Comparison of ENCODE assay signal across 1 cellular context in the genomic region with DNA sequence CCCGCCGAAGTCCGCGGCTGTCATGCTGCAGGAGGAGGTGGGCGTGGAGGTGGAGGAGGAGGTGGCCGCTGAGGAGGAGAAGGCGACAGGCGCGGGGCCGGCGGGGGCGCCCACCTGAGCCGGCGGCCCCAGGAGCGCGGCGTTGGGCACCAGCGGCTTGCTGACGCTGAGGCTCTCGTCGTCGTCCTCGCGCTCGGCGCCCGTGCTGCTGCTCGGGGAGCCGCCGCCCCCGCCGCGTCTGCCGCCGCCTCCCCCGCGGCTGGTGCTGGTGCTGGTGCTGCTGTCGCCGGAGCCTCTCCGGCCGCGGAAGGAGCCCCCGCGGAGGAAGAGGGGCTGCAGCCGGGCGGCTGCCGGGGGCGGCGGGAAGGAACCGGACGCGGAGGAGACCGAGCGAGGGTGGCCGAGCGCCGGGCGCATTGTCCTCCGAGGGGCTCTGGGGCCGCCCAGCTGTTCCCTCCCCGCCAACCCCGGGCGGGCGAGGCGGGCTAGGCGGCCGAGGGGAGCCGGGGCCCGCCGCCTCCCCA.
TF ChIP-seq lines count a peak whose summit lies in the region.

No MANE protein-coding gene starts in this region.

TF ChIP-seq in SK-N-SH, 30 proteins besides CTCF, POLR2A, EP300 and RAD21 (continued from another document):
- TF ChIP-seq JUND (IDR thresholded peaks at IDR 0.05) (no peak), FOXM1 (IDR thresholded peaks at IDR 0.05; ENCODE audit: low read depth) (no peak), POLR2AphosphoS5 (IDR thresholded peaks at IDR 0.05; ENCODE audit: low read depth, low read length) (no peak), TEAD4 (IDR thresholded peaks at IDR 0.05; ENCODE audit: borderline replicate concordance, insufficient read depth) (no peak), NRF1 (IDR thresholded peaks at IDR 0.05; ENCODE audit: low read depth, low read length) (no peak)
- TF ChIP-seq, protein P1, sequence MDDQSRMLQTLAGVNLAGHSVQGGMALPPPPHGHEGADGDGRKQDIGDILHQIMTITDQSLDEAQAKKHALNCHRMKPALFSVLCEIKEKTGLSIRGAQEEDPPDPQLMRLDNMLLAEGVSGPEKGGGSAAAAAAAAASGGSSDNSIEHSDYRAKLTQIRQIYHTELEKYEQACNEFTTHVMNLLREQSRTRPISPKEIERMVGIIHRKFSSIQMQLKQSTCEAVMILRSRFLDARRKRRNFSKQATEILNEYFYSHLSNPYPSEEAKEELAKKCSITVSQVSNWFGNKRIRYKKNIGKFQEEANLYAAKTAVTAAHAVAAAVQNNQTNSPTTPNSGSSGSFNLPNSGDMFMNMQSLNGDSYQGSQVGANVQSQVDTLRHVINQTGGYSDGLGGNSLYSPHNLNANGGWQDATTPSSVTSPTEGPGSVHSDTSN (IDR thresholded peaks at IDR 0.05), result no peak
